8 cellular contexts compared by ENCODE assay signal in genomic region chr19:47697863-47698609, GRCh38. TPM values are rescaled to one million over a fixed set of nuclear protein-coding genes. Genes with fewer than 3 reads are reported as not detected.
DNase-seq lines count a peak whose midpoint lies in the region; ATAC-seq and TF ChIP-seq lines count a peak whose summit lies in the region.

No MANE protein-coding gene starts in this region.

- H3K9me3 ChIP-seq in CD8-positive, alpha-beta memory T cell (ENCODE audit: low read length), result no peaks in the 10 kb centered on the region
- H3K9me3 ChIP-seq in NT2/D1 (ENCODE audit: insufficient read depth, low read length) (no peaks in the 10 kb centered on the region), mucosa of descending colon (no peaks in the 10 kb centered on the region)

- no peak overlapping the region for H3K4me3 ChIP-seq in CD8-positive, alpha-beta memory T cell (ENCODE audit: low read length)
- H3K4me3 ChIP-seq in NT2/D1 (ENCODE audit: insufficient read length, low read depth) (no peak overlapping the region), mucosa of descending colon (no peak overlapping the region)

- H3K27me3 Mint-ChIP-seq in CD8-positive, alpha-beta memory T cell, result peaks cover 0 to 1% of the 10 kb centered on the region in 2 donors

- H3K27ac ChIP-seq in CD8-positive, alpha-beta memory T cell (ENCODE audit: low read depth, low read length), result no peak overlapping the region

- TF ChIP-seq POLR2A in erythroblast (IDR thresholded peaks at IDR 0.05; ENCODE audit: low read length), result no peak

- DNase-seq in CD8-positive, alpha-beta memory T cell, result peak; percentile 30 to 65 (median 36)
- DNase-seq in HK-2 (ENCODE audit: unreplicated experiment), result peak; percentile 82
- peak; percentile 75 for DNase-seq in NT2/D1 (ENCODE audit: low read depth, low spot score)
- peak; percentile 17 for DNase-seq in activated T-cell treated with anti-CD3 and anti-CD28 coated beads for 1 hour (ENCODE audit: low read depth)
- peak; percentile 71 to 82 for DNase-seq in erythroblast (lab: John Stamatoyannopoulos, UW)
- DNase-seq in mucosa of descending colon, result peak; percentile 70 to 86 (median 78)
- DNase-seq in stimulated activated effector memory CD8-positive, alpha-beta T cell treated with anti-CD3 and anti-CD28 coated beads, Interleukin-12 subunit alpha, Interleukin-12 subunit beta, amount 100 ng/mL, for 72 hours (ENCODE audit: low spot score in 2 of 2), result peak; percentile 42 to 71

- TF ChIP-seq CTCF in mucosa of descending colon (IDR thresholded peaks at IDR 0.05), result peak; percentile 91

- H3K4me1 ChIP-seq in CD8-positive, alpha-beta memory T cell (ENCODE audit: insufficient read depth, low read length), result no peaks in the 10 kb centered on the region
- H3K4me1 ChIP-seq in NT2/D1 (ENCODE audit: insufficient read depth, insufficient read length), result peaks cover 5% of the 10 kb centered on the region
- H3K4me1 ChIP-seq in mucosa of descending colon (ENCODE audit: low read depth), result no peaks in the 10 kb centered on the region

- CTCF ChIA-PET in CD8-positive, alpha-beta memory T cell (lab: Charles Lee), result interaction anchor here (1.6 to 13.4 kb wide), 5 partner anchors 9 to 262 kb away, joined by 5 to 179 read pairs (median 6); partner anchors contain the start of gene NAPA

- H3K4me1 Mint-ChIP-seq in CD8-positive, alpha-beta memory T cell, result peaks cover 0 to 8% (median 0%) of the 10 kb centered on the region in 3 donors
- peaks cover 2% of the 10 kb centered on the region for H3K4me1 Mint-ChIP-seq in stimulated activated effector memory CD8-positive, alpha-beta T cell treated with anti-CD3 and anti-CD28 coated beads, Interleukin-12 subunit alpha, Interleukin-12 subunit beta, amount 100 ng/mL, for 72 hours

- H3K27me3 ChIP-seq in CD8-positive, alpha-beta memory T cell (ENCODE audit: insufficient read depth, low read length, poor library complexity, severe bottlenecking), result no peaks in the 10 kb centered on the region
- no peaks in the 10 kb centered on the region for H3K27me3 ChIP-seq in NT2/D1 (ENCODE audit: insufficient read depth, insufficient read length)

- POLR2A ChIA-PET in CD8-positive, alpha-beta memory T cell (lab: Charles Lee), result interaction anchor here (0.6 kb wide), 1 partner anchor 150 kb away, joined by 3 read pairs; no protein-coding TSS in a partner anchor

- H3K4me3 Mint-ChIP-seq in CD8-positive, alpha-beta memory T cell, result no peak overlapping the region
- H3K4me3 Mint-ChIP-seq in stimulated activated effector memory CD8-positive, alpha-beta T cell treated with anti-CD3 and anti-CD28 coated beads, Interleukin-12 subunit alpha, Interleukin-12 subunit beta, amount 100 ng/mL, for 72 hours, result no peak overlapping the region

- peaks cover 6% of the 10 kb centered on the region for H3K36me3 ChIP-seq in CD8-positive, alpha-beta memory T cell (ENCODE audit: insufficient read depth, low read length)
- peaks cover 52% of the 10 kb centered on the region for H3K36me3 ChIP-seq in NT2/D1 (ENCODE audit: insufficient read depth, insufficient read length, low read length)
- no peaks in the 10 kb centered on the region for H3K36me3 ChIP-seq in mucosa of descending colon (ENCODE audit: low read depth)

- intact Hi-C loops in mucosa of descending colon (cut with DNase I, micrococcal nuclease), result loop anchor here in 1 of 2 donors (5.0 kb wide), 1 partner anchor 261 kb away; no protein-coding TSS in a partner anchor

- H3K27ac Mint-ChIP-seq in CD8-positive, alpha-beta memory T cell, result peak overlapping the region in 2 of 8 donors; percentile 61 to 82
- no peak overlapping the region for H3K27ac Mint-ChIP-seq in stimulated activated effector memory CD8-positive, alpha-beta T cell treated with anti-CD3 and anti-CD28 coated beads, Interleukin-12 subunit alpha, Interleukin-12 subunit beta, amount 100 ng/mL, for 72 hours

- ATAC-seq in mucosa of descending colon (peak; percentile 97), GM19397 (IDR thresholded peaks at IDR 0.05; ENCODE audit: unreplicated experiment) (no peak)
- ATAC-seq in stimulated activated effector memory CD8-positive, alpha-beta T cell treated with anti-CD3 and anti-CD28 coated beads, Interleukin-12 subunit alpha, Interleukin-12 subunit beta, amount 100 ng/mL, for 72 hours, result peak; percentile 74

- H3K9me3 Mint-ChIP-seq in CD8-positive, alpha-beta memory T cell, result no peaks in the 10 kb centered on the region
- no peaks in the 10 kb centered on the region for H3K9me3 Mint-ChIP-seq in stimulated activated effector memory CD8-positive, alpha-beta T cell treated with anti-CD3 and anti-CD28 coated beads, Interleukin-12 subunit alpha, Interleukin-12 subunit beta, amount 100 ng/mL, for 72 hours

- H3K36me3 Mint-ChIP-seq in CD8-positive, alpha-beta memory T cell, result peaks cover 0 to 52% (median 8%) of the 10 kb centered on the region in 3 donors
- H3K36me3 Mint-ChIP-seq in stimulated activated effector memory CD8-positive, alpha-beta T cell treated with anti-CD3 and anti-CD28 coated beads, Interleukin-12 subunit alpha, Interleukin-12 subunit beta, amount 100 ng/mL, for 72 hours, result peaks cover 23% of the 10 kb centered on the region

- H3K9ac ChIP-seq in NT2/D1 (ENCODE audit: insufficient read length, low read depth), result no peak overlapping the region

RNA-seq across cellular contexts. Expression of gene EHD2, which starts 15.2 kb away (rescaled TPM):
- total RNA-seq in CD8-positive, alpha-beta memory T cell, result under 1 TPM in 1 of 2 experiments, not detected in 1; 0.07 TPM
- not detected for polyA plus RNA-seq in CD8-positive, alpha-beta memory T cell
- 100 to 1,000 TPM in 1 of 3 donors, 10 to 100 TPM in 2; 10.8 to 108 (median 30.3) TPM for total RNA-seq in mucosa of descending colon

RNA-seq across cellular contexts. Expression of gene NOP53, which starts 47.3 kb away (rescaled TPM):
- total RNA-seq in CD8-positive, alpha-beta memory T cell, result 100 to 1,000 TPM; 236 to 243 TPM
- 196 TPM for polyA plus RNA-seq in CD8-positive, alpha-beta memory T cell
- 100 to 1,000 TPM; 237 to 391 (median 284) TPM for total RNA-seq in mucosa of descending colon

Comparison
In these comparisons a context has a peak if more than half of its experiments do, and no peak if none do; other contexts are left out.
1. DNase-seq: peak in every context shown above with its lines; median percentile 82 in HK-2; 78 in mucosa of descending colon; 76 in erythroblast; 75 in NT2/D1; 56 in stimulated activated effector memory CD8-positive, alpha-beta T cell treated with anti-CD3 and anti-CD28 coated beads, Interleukin-12 subunit alpha, Interleukin-12 subunit beta, amount 100 ng/mL, for 72 hours; 36 in CD8-positive, alpha-beta memory T cell; 17 in activated T-cell treated with anti-CD3 and anti-CD28 coated beads for 1 hour.
2. RNA of gene EHD2, which starts 15.2 kb away (total RNA-seq): 10.8 to 108 TPM in mucosa of descending colon; 0.07 TPM in CD8-positive, alpha-beta memory T cell; every median in the first group is over 10 times any median in the second.